ENCODE assay signal across 8 cellular contexts in genomic region chr17:29148790-29149430, GRCh38. TPM values are rescaled to one million over a fixed set of nuclear protein-coding genes. Genes with fewer than 3 reads are reported as not detected.
DNase-seq lines count a peak whose midpoint lies in the region; ATAC-seq and TF ChIP-seq lines count a peak whose summit lies in the region.

No MANE protein-coding gene starts in this region.

- H3K9ac ChIP-seq in DND-41 (ENCODE audit: low read depth, low read length) (peak overlapping the region; percentile 66), KMS-11 (peak overlapping the region; percentile 49; the same call in 1 of the 2 replicates)

- H3K79me2 ChIP-seq in DND-41 (ENCODE audit: insufficient read depth, low read length) (no peaks in the 10 kb centered on the region; the same call in 1 of the 2 replicates), KMS-11 (ENCODE audit: insufficient read depth, low read depth) (no peaks in the 10 kb centered on the region)

- peak; percentile 91 for ATAC-seq in DND-41 (ENCODE audit: insufficient read depth, low read depth)
- peak; percentile 79 for ATAC-seq in GM21723 (IDR thresholded peaks at IDR 0.05; ENCODE audit: unreplicated experiment)
- ATAC-seq in natural killer cell, result peak; percentile 96 to 99 (median 96)

- peaks cover 27 to 52% of the 10 kb centered on the region in 2 donors for H3K4me1 Mint-ChIP-seq in natural killer cell

- peaks cover 27% of the 10 kb centered on the region for H3K4me1 ChIP-seq in DND-41 (ENCODE audit: insufficient read depth, low read length)
- H3K4me1 ChIP-seq in KMS-11 (ENCODE audit: low read depth, poor library complexity, severe bottlenecking), result peaks cover 22% of the 10 kb centered on the region

- H3K9me3 ChIP-seq in DND-41 (ENCODE audit: insufficient read depth, low read length, severe bottlenecking), result no peaks in the 10 kb centered on the region

- H3K27ac ChIP-seq in DND-41 (ENCODE audit: low read length), result peak overlapping the region; percentile 86
- H3K27ac ChIP-seq in KMS-11, result peak overlapping the region; percentile 43

- H3K4me2 ChIP-seq in DND-41 (ENCODE audit: insufficient read depth, low read length) (peak overlapping the region; percentile 71), KMS-11 (peak overlapping the region; percentile 82)

- H3K36me3 ChIP-seq in DND-41 (ENCODE audit: insufficient read depth, low read length) (no peaks in the 10 kb centered on the region), KMS-11 (ENCODE audit: insufficient read depth) (no peaks in the 10 kb centered on the region)

- H3K4me3 Mint-ChIP-seq in natural killer cell, result peak overlapping the region; percentile 84

- peak overlapping the region; percentile 88 to 90 for H3K27ac Mint-ChIP-seq in natural killer cell

- H3K4me3 ChIP-seq in DND-41 (ENCODE audit: low read depth in 1 of 2, low read length in 2 of 2), result peak overlapping the region; percentile 22 to 67; a peak in 3 of 4 replicates
- no peak overlapping the region for H3K4me3 ChIP-seq in KMS-11 (IDR thresholded peaks at IDR 0.05; ENCODE audit: insufficient read depth, low read depth, low read length)
- H3K4me3 ChIP-seq in fibroblast of mammary gland (ENCODE audit: control insufficient read depth, low read depth, low read length), result peak overlapping the region; percentile 56

- H2AFZ ChIP-seq in DND-41 (ENCODE audit: low read depth, low read length) (peak overlapping the region; percentile 92), KMS-11 (ENCODE audit: low read depth) (peak overlapping the region; percentile 91)

- peak; percentile 95 for DNase-seq in DND-41
- peak; percentile 93 for DNase-seq in RKO (ENCODE audit: low spot score)
- peak; percentile 76 to 90 for DNase-seq in activated T-helper 1 cell treated with anti-CD3 and anti-CD28 coated beads, Interleukin-2, amount 50 U/mL, for 16 hours (ENCODE audit: low read depth in 1 of 2, low spot score in 1 of 2)
- peak; percentile 89 for DNase-seq in fibroblast of mammary gland (ENCODE audit: low read depth)
- DNase-seq in natural killer cell, result peak; percentile 97
- peak; percentile 69 to 89 (median 88) for DNase-seq in stimulated activated naive CD4-positive, alpha-beta T cell (lab: John Stamatoyannopoulos, UW)

- no peaks in the 10 kb centered on the region for H4K20me1 ChIP-seq in DND-41 (ENCODE audit: insufficient read depth, low read length)
- no peaks in the 10 kb centered on the region for H4K20me1 ChIP-seq in KMS-11 (ENCODE audit: insufficient read depth)

- no peaks in the 10 kb centered on the region for H3K27me3 Mint-ChIP-seq in natural killer cell (ENCODE audit: low read depth in 2 of 2)

- intact Hi-C loops in natural killer cell (cut with micrococcal nuclease), result loop anchor here (1.0 to 2.0 kb wide), 3 partner anchors 31 to 146 kb away; partner anchors contain the start of genes MYO18A and NUFIP2

- no peaks in the 10 kb centered on the region for H3K9me3 Mint-ChIP-seq in natural killer cell

- H3K27me3 ChIP-seq in DND-41 (ENCODE audit: insufficient read depth, low read length, poor library complexity), result no peaks in the 10 kb centered on the region
- H3K27me3 ChIP-seq in KMS-11 (ENCODE audit: insufficient read depth, low read depth), result no peaks in the 10 kb centered on the region

- TF ChIP-seq CTCF in DND-41 (IDR thresholded peaks at IDR 0.05; ENCODE audit: borderline replicate concordance, extremely low read depth, low read length, poor library complexity, severe bottlenecking), result peak; percentile 97
- TF ChIP-seq CTCF in KMS-11 (conservative IDR thresholded peaks at IDR 0.05; ENCODE audit: low read depth, low read length), result peak; percentile 83
- peak; percentile 71 for TF ChIP-seq CTCF in fibroblast of mammary gland (conservative IDR thresholded peaks at IDR 0.05; ENCODE audit: control insufficient read depth, insufficient read depth, low read depth, low read length)
- TF ChIP-seq CTCF in natural killer cell (IDR thresholded peaks at IDR 0.05), result peak; percentile 95

- no peaks in the 10 kb centered on the region for H3K36me3 Mint-ChIP-seq in natural killer cell

RNA-seq across cellular contexts. Expression of gene MYO18A, which starts 31.3 kb away (rescaled TPM):
- 100 to 1,000 TPM; 110 to 117 (median 115) TPM for total RNA-seq in natural killer cell
